ENCODE assay signal across 12 cellular contexts in the genomic region with DNA sequence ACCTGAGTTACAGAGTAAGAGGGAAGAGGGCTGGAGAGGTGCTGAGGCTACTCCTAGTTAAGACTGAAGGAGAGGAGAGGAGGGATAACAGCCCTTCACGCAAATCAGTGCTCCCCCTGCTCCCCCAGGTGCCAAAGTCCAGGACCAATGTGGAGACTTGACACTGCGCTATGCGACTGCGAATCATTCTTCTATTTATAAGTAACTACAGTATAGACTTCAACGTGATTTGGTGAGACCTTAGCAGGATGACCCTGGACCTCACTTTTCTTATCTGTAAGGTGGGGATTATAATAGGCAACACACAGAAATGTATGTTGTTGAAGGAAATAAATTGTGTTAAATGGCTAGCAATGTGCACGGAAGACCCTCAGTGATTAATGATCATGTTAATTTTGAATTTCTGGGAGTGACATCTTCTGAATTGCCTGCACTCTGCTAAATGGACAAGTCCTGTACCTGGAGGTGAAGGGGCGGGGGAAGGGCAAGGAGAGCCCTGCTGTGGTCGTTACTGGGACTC. TPM values are rescaled to one million over a fixed set of nuclear protein-coding genes. Genes with fewer than 3 reads are reported as not detected.
DNase-seq lines count a peak whose midpoint lies in the region; ATAC-seq, FAIRE-seq and TF ChIP-seq lines count a peak whose summit lies in the region.
"Had no signal": no experiment of that assay in that cellular context is flagged by ENCODE, and none has a peak within 500 bp of the region (broad histone marks: within the 10 kb centered on the region; RNA-seq: fewer than 3 reads in every experiment).

No MANE protein-coding gene starts in this region.

- H4K91ac ChIP-seq in H9 (ENCODE audit: insufficient read length, low read depth, low read length) = no peak overlapping the region

- H2BK5ac ChIP-seq in H9 (ENCODE audit: insufficient read length, low read length) = no peak overlapping the region

- H3K18ac ChIP-seq in H9 (ENCODE audit: insufficient read length, low read depth, low read length) = no peak overlapping the region

- TF ChIP-seq POLR2A in A549 (IDR thresholded peaks at IDR 0.05; ENCODE audit: low read length) = no peak
- TF ChIP-seq POLR2A in sigmoid colon (IDR thresholded peaks at IDR 0.05) = no peak

- TF ChIP-seq CTCF in A549 (IDR thresholded peaks at IDR 0.05) (no peak), H9 (conservative IDR thresholded peaks at IDR 0.05) (no peak), natural killer cell (IDR thresholded peaks at IDR 0.05) (no peak), sigmoid colon (IDR thresholded peaks at IDR 0.05) (no peak)

- H3K4me3 ChIP-seq in A549 (peak overlapping the region; percentile 54), sigmoid colon (peak overlapping the region in 2 of 4 donors; percentile 41 to 48)

- no peak for FAIRE-seq in A549 (lab: Jason Lieb, UNC)

- H3K14ac ChIP-seq in H9 (ENCODE audit: insufficient read depth, low read length) = no peak overlapping the region

- H3K4me3 Mint-ChIP-seq in H9 (peak overlapping the region; percentile 61 to 87), natural killer cell (peak overlapping the region; percentile 45)
- H3K4me3 Mint-ChIP-seq in central memory CD8-positive, alpha-beta T cell = peak overlapping the region; percentile 20
- H3K4me3 Mint-ChIP-seq: dendritic cell treated with granulocyte-macrophage colony-stimulating factor and Interleukin-4, amounts not matched to agents 40 ng/mL and 50 ng/mL, for 4 days had no signal

- 62% methylated on average over 8 of the region's 8 CpGs for WGBS in A549 (ENCODE audit: missing lambda C conversion rate)
- WGBS in H9 (ENCODE audit: extremely low coverage, insufficient read length, low lambda C conversion rate) = no CpG with 5 or more reads among the region's 8 CpGs
- WGBS in sigmoid colon, 2 donors = 7 to 10% methylated on average over 8 of the region's 8 CpGs

- H3K27me3 Mint-ChIP-seq in H9 (ENCODE audit: low read depth) (peaks cover 100% of the 10 kb centered on the region), natural killer cell (ENCODE audit: low read depth in 2 of 2) (peaks cover 73 to 81% of the 10 kb centered on the region in 2 donors)
- H3K27me3 Mint-ChIP-seq in central memory CD8-positive, alpha-beta T cell = peaks cover 99% of the 10 kb centered on the region

- H2BK15ac ChIP-seq in H9 (ENCODE audit: low read depth, low read length) = no peak overlapping the region

- TF ChIP-seq EP300 in A549 (IDR thresholded peaks at IDR 0.05) (no peak), sigmoid colon (IDR thresholded peaks at IDR 0.05) (no peak)

- H2BK120ac ChIP-seq in H9 (ENCODE audit: low read depth, low read length, poor library complexity, severe bottlenecking) = no peak overlapping the region

- no peak for DNase-seq in A549 (ENCODE audit: low read depth in 1 of 2, low spot score in 1 of 2)
- DNase-seq in H9 = peak; percentile 15
- no peak for DNase-seq in central memory CD8-positive, alpha-beta T cell (ENCODE audit: low spot score in 2 of 2)
- DNase-seq in natural killer cell = no peak
- DNase-seq in DMS153 treated with DMSO at 0.1 percent for 48 hours (lab: John Stamatoyannopoulos, UW; ENCODE audit: unreplicated experiment) = no peak
- no peak for DNase-seq in sigmoid colon
- DNase-seq in foreskin melanocyte = no peak

- CTCF ChIA-PET in A549 (lab: Yijun Ruan, JAX) = no interaction called here

- no peak overlapping the region for H2AFZ ChIP-seq in H9 (ENCODE audit: low read length)

- H3K79me2 ChIP-seq in H9 (ENCODE audit: insufficient read depth, low read length) = no peaks in the 10 kb centered on the region

- H3K4me2 ChIP-seq in A549 (peak overlapping the region; percentile 76), H9 (ENCODE audit: insufficient read depth, insufficient read length, low read length) (peak overlapping the region; percentile 83)

- H3K27ac Mint-ChIP-seq in H9 (no peak overlapping the region), natural killer cell (no peak overlapping the region)
- no peak overlapping the region for H3K27ac Mint-ChIP-seq in central memory CD8-positive, alpha-beta T cell (ENCODE audit: low read depth)
- H3K27ac Mint-ChIP-seq: CD14-positive monocyte; dendritic cell treated with granulocyte-macrophage colony-stimulating factor and Interleukin-4, amounts not matched to agents 40 ng/mL and 50 ng/mL, for 4 days had no signal

- no peak overlapping the region for H3T11ph ChIP-seq in H9 (ENCODE audit: low read length)

- H3K56ac ChIP-seq in H9 (ENCODE audit: insufficient read length, low read depth, low read length) = no peak overlapping the region

- H3K9ac ChIP-seq in H9 (ENCODE audit: extremely low read depth, insufficient read length, low read length) = no peak overlapping the region

- peaks cover 3 to 15% of the 10 kb centered on the region in 2 experiments; a peak in 3 of 5 replicates for H3K9me3 Mint-ChIP-seq in H9
- no peaks in the 10 kb centered on the region for H3K9me3 Mint-ChIP-seq in central memory CD8-positive, alpha-beta T cell
- no peaks in the 10 kb centered on the region for H3K9me3 Mint-ChIP-seq in natural killer cell
- H3K9me3 Mint-ChIP-seq: dendritic cell treated with granulocyte-macrophage colony-stimulating factor and Interleukin-4, amounts not matched to agents 40 ng/mL and 50 ng/mL, for 4 days had no signal

- H4K5ac ChIP-seq in H9 (ENCODE audit: insufficient read length, low read depth, low read length) = no peak overlapping the region

- no peak overlapping the region for H3K4ac ChIP-seq in H9 (ENCODE audit: low read depth, low read length)

- no peak overlapping the region for H2BK12ac ChIP-seq in H9 (ENCODE audit: insufficient read length, low read depth, low read length)

- no peak overlapping the region for H2AK5ac ChIP-seq in H9 (ENCODE audit: insufficient read length, low read length)

- H3K27ac ChIP-seq in A549 (peak overlapping the region; percentile 69 to 91), H9 (ENCODE audit: insufficient read length, low read depth, low read length) (no peak overlapping the region), sigmoid colon (no peak overlapping the region)
- H3K27ac ChIP-seq: prostate gland had no signal

- H3K36me3 ChIP-seq in sigmoid colon = no peaks in the 10 kb centered on the region
- H3K36me3 ChIP-seq: prostate gland had no signal

- H4K8ac ChIP-seq in H9 (replicated peaks; ENCODE audit: insufficient read length, low read depth, low read length) = no peak overlapping the region

- H3K36me3 Mint-ChIP-seq in H9 (ENCODE audit: insufficient read depth in 1 of 3, low read depth in 3 of 3) = peaks cover 0 to 6% (median 0%) of the 10 kb centered on the region in 3 experiments; a peak in 2 of 7 replicates
- peaks cover 2% of the 10 kb centered on the region for H3K36me3 Mint-ChIP-seq in central memory CD8-positive, alpha-beta T cell (ENCODE audit: insufficient read depth)
- H3K36me3 Mint-ChIP-seq in natural killer cell = no peaks in the 10 kb centered on the region

- intact Hi-C loops in natural killer cell (cut with micrococcal nuclease) = no loop called here
- intact Hi-C loops in sigmoid colon (cut with DNase I) = no loop called here

- POLR2A ChIA-PET in A549 (lab: Yijun Ruan, JAX) = interaction anchor here (1.2 kb wide), 1 partner anchor 12 kb away, joined by 5 read pairs; no protein-coding TSS in a partner anchor

- H2BK20ac ChIP-seq in H9 (ENCODE audit: low read depth, low read length, poor library complexity, severe bottlenecking) = no peak overlapping the region

- no peak for TF ChIP-seq RAD21 in A549 (conservative IDR thresholded peaks at IDR 0.05 in 1 of 2, IDR thresholded peaks at IDR 0.05 in 1 of 2)

- no peaks in the 10 kb centered on the region for H3K79me1 ChIP-seq in H9 (ENCODE audit: insufficient read depth, low read depth, low read length, poor library complexity, severe bottlenecking)

- H3K23ac ChIP-seq in H9 (ENCODE audit: insufficient read length, low read depth, low read length) = no peak overlapping the region

- no peaks in the 10 kb centered on the region for H4K20me1 ChIP-seq in H9 (ENCODE audit: control insufficient read depth, insufficient read depth, insufficient read length)

- ATAC-seq in A549 = peak in 1 of 2 experiments; percentile 35; a peak in 1 of 6 replicates
- no peak for ATAC-seq in central memory CD8-positive, alpha-beta T cell (replicated peaks; ENCODE audit: extremely low read depth, poor library complexity, severe bottlenecking)
- ATAC-seq in natural killer cell = no peak
- ATAC-seq in GM18873 (IDR thresholded peaks at IDR 0.05; ENCODE audit: low FRiP score, unreplicated experiment) = no peak

- H3K4me1 Mint-ChIP-seq in H9 = peaks cover 30 to 56% of the 10 kb centered on the region in 2 experiments
- H3K4me1 Mint-ChIP-seq in central memory CD8-positive, alpha-beta T cell = peaks cover 7% of the 10 kb centered on the region
- H3K4me1 Mint-ChIP-seq in natural killer cell = peaks cover 2 to 20% of the 10 kb centered on the region in 2 donors

- H3K27me3 ChIP-seq in H9 (ENCODE audit: insufficient read depth, low read length) (peaks cover 98% of the 10 kb centered on the region), sigmoid colon (peaks cover 64 to 99% (median 97%) of the 10 kb centered on the region in 3 donors)

- peaks cover 11% of the 10 kb centered on the region for H3K23me2 ChIP-seq in H9 (ENCODE audit: insufficient read length, low read depth, low read length, poor library complexity, severe bottlenecking)

- H3K4me1 ChIP-seq in A549 (peaks cover 6% of the 10 kb centered on the region; the same call in 1 of the 3 replicates), H9 (ENCODE audit: insufficient read depth, low read length) (no peaks in the 10 kb centered on the region; the same call in 1 of the 2 replicates), sigmoid colon (peaks cover 0 to 26% (median 24%) of the 10 kb centered on the region in 4 donors)
- H3K4me1 ChIP-seq: prostate gland had no signal

- no peaks in the 10 kb centered on the region for H3K9me3 ChIP-seq in A549
- no peaks in the 10 kb centered on the region for H3K9me3 ChIP-seq in H9 (ENCODE audit: control insufficient read depth, low read depth, low read length)
- no peaks in the 10 kb centered on the region for H3K9me3 ChIP-seq in sigmoid colon
- H3K9me3 ChIP-seq: prostate gland had no signal

TF ChIP-seq in A549, 52 proteins besides CTCF, POLR2A, EP300 and RAD21:
- TF ChIP-seq MAX (IDR thresholded peaks at IDR 0.05) = no peak
- TF ChIP-seq ESRRA (IDR thresholded peaks at IDR 0.05; ENCODE audit: borderline replicate concordance, low read length) = peak; percentile 45; the same call in 1 of the 2 replicates

RNA-seq across cellular contexts. Expression of gene EN1, which starts 11.0 kb away (rescaled TPM):
- 0.05 and 0.06 TPM in 2 replicates for polyA plus RNA-seq in A549 (2011; rRNA removed)
- polyA plus RNA-seq in A549 (2012; cell fraction: cytosol; rRNA removed) = 0.13 and 0.19 TPM in 2 replicates
- polyA plus RNA-seq in A549 (2012; cell fraction: nucleus; rRNA removed) = 0.09 and 0.13 TPM in 2 replicates
- 0.62 to 0.92 TPM (median 0.90 TPM) in 3 replicates for polyA plus RNA-seq in A549 (2017; fragmentation: RNase III; extraction: RNeasy Plus Mini Kit Qiagen cat#74134 plus additional on column Dnase treatment)
- polyA minus RNA-seq in A549 (2011; rRNA and poly(A)+ RNA removed) = not detected in 2 replicates
- not detected in 2 replicates for total RNA-seq in H9 (2021)
- total RNA-seq in natural killer cell = not detected
- total RNA-seq in sigmoid colon = not detected
- polyA plus RNA-seq in sigmoid colon = not detected
- total RNA-seq: T-helper 1 cell treated with Interleukin-12 subunit alpha and Interleukin-12 subunit beta and Interleukin-4 antibody, amounts not matched to agents 30 ng/mL and 1 ng/mL, for 36 hours had no signal
- polyA plus RNA-seq: CD14-positive monocyte had no signal

Comparison
In these comparisons a context has a peak if more than half of its experiments do, and no peak if none do; other contexts are left out.
1. H3K27ac ChIP-seq: peak in A549 (2 of 2); none in H9 (single experiment) and sigmoid colon (0 of 4).
2. H3K4me3 Mint-ChIP-seq: peak in every context shown above with its lines; median percentile 74 in H9; 45 in natural killer cell; 20 in central memory CD8-positive, alpha-beta T cell.